ENCODE assay signal across 8 cellular contexts in the genomic region with DNA sequence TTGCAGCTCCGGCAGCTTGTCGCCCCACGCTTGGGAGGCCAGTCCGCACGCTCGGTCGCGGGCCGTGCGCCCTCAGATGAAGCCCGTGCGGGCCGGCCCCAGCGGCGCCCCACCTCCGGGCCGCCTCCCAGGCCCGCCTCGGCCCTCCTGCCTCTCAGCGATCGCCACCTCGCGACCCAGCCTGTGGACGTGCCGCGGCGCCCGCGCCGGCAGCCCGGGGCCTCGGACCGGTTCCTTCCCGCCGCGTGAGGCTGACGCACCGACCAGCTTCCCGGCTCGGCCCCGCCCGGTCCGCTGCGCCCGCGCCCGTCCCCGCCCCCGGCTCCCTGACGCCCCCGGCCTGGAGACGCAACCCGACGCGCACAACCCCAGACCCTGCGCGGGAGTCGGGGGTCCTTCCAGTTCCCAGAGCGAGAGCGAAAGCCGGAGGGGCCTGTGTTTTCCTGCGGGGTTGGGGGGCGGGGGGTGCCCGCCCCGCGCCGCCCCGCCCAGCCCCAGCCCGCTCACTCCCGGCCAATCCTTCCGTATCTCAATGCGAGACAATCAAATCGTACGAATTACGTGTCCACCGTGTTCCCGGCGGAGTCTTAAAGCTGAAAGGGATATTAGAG. TPM values are rescaled to one million over a fixed set of nuclear protein-coding genes. Genes with fewer than 3 reads are reported as not detected.
DNase-seq lines count a peak whose midpoint lies in the region; ATAC-seq and TF ChIP-seq lines count a peak whose summit lies in the region.

A gene with protein sequence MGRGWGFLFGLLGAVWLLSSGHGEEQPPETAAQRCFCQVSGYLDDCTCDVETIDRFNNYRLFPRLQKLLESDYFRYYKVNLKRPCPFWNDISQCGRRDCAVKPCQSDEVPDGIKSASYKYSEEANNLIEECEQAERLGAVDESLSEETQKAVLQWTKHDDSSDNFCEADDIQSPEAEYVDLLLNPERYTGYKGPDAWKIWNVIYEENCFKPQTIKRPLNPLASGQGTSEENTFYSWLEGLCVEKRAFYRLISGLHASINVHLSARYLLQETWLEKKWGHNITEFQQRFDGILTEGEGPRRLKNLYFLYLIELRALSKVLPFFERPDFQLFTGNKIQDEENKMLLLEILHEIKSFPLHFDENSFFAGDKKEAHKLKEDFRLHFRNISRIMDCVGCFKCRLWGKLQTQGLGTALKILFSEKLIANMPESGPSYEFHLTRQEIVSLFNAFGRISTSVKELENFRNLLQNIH (minus strand): TSS at position 78 of the 611 bp plus-strand sequence. CDS start 77 bp downstream, at position 1.

- DNase-seq in AG09319 (ENCODE audit: extremely low read depth, low read depth) (peak; percentile 38), NCI-H2196 treated with DMSO at 0.1 percent for 48 hours (lab: John Stamatoyannopoulos, UW; ENCODE audit: unreplicated experiment) (peak; percentile 46), left colon (peak; percentile 86 to 89)
- DNase-seq in activated CD4-positive, alpha-beta T cell treated with anti-CD3 and anti-CD28 coated beads for 24 hours (ENCODE audit: low read depth in 2 of 2), result peak; percentile 35 to 58
- DNase-seq in stimulated activated CD4-positive, alpha-beta T cell treated with anti-CD3 and anti-CD28 coated beads, Interleukin-1b, Interleukin-23, amount 100 ng/mL, for 48 hours, result peak; percentile 68

- peak within 1 kb of the TSS; percentile 81 for H3K27ac ChIP-seq in cingulate gyrus (ENCODE audit: low read depth, low read length)

- peak; percentile 67 for ATAC-seq in GM18909 (IDR thresholded peaks at IDR 0.05; ENCODE audit: poor library complexity, unreplicated experiment)
- peak; percentile 51 for ATAC-seq in HG03139 (IDR thresholded peaks at IDR 0.05; ENCODE audit: unreplicated experiment)
- ATAC-seq in left colon, result peak; percentile 89

- intact Hi-C loops in left colon (cut with DNase I, micrococcal nuclease), result no loop called here

- TF ChIP-seq CTCF in AG09319 (IDR thresholded peaks at IDR 0.05; ENCODE audit: low read depth, low read length), result no peak

RNA-seq across cellular contexts. Expression of the gene that starts here (rescaled TPM):
- 10 to 100 TPM; 61.0 to 70.8 TPM for total RNA-seq in left colon

Comparison
In these comparisons a context has a peak if more than half of its experiments do, and no peak if none do; other contexts are left out.
1. Peak in every context shown above with its lines: DNase-seq, ATAC-seq and H3K27ac ChIP-seq.